Comparison of ENCODE assay signal across 33 cellular contexts in genomic region chr2:29808321-29808720, GRCh38.
"Had no signal": no experiment of that assay in that cellular context is flagged by ENCODE, and none has a peak within 500 bp of the region (broad histone marks: within the 10 kb centered on the region; RNA-seq: fewer than 3 reads in every experiment).

No MANE protein-coding gene starts in this region.

- H3K27ac ChIP-seq: adrenal gland, body of pancreas, esophagus muscularis mucosa, foreskin keratinocyte, gastrocnemius medialis, heart left ventricle had no signal

- H3K36me3 Mint-ChIP-seq: activated CD4-positive, alpha-beta memory T cell treated with anti-CD3 and anti-CD28 coated beads for 36 hours; activated CD8-positive, alpha-beta memory T cell treated with anti-CD3 and anti-CD28 coated beads, Interleukin-2, amount 10 ng/mL, durations not matched to agents 7 days and 5 days; activated naive CD4-positive, alpha-beta T cell treated with anti-CD3 and anti-CD28 coated beads, Interleukin-2, amount 50 U/mL, for 24 hours; activated naive CD8-positive, alpha-beta T cell treated with anti-CD3 and anti-CD28 coated beads for 36 hours had no signal

- ATAC-seq: activated CD4-positive, alpha-beta T cell treated with anti-CD3 and anti-CD28 coated beads for 36 hours; activated CD8-positive, alpha-beta memory T cell treated with anti-CD3 and anti-CD28 coated beads, Interleukin-2, amount 10 ng/mL, durations not matched to agents 7 days and 5 days; activated CD8-positive, alpha-beta T cell treated with anti-CD3 and anti-CD28 coated beads, Interleukin-2, amount 10 ng/mL, durations not matched to agents 7 days and 5 days; activated naive CD8-positive, alpha-beta T cell treated with anti-CD3 and anti-CD28 coated beads, Interleukin-2, amount 50 U/mL, for 24 hours; body of pancreas; effector memory CD8-positive, alpha-beta T cell; foreskin keratinocyte; gastrocnemius medialis; heart left ventricle had no signal

- H3K9me3 ChIP-seq: adrenal gland, body of pancreas, esophagus muscularis mucosa, gastrocnemius medialis, heart left ventricle had no signal

- H3K27me3 Mint-ChIP-seq: activated CD4-positive, alpha-beta T cell treated with anti-CD3 and anti-CD28 coated beads, Interleukin-2, amount 10 ng/mL, durations not matched to agents 24 days and 14 days had no signal

- H3K4me1 ChIP-seq: adrenal gland, body of pancreas, gastrocnemius medialis, heart left ventricle had no signal

- H3K27me3 ChIP-seq: adrenal gland, body of pancreas, foreskin keratinocyte, gastrocnemius medialis had no signal

- H3K36me3 ChIP-seq: adrenal gland, esophagus muscularis mucosa, gastrocnemius medialis, heart left ventricle had no signal

- DNase-seq: activated CD4-positive, alpha-beta memory T cell treated with anti-CD3 and anti-CD28 coated beads for 36 hours; activated CD4-positive, alpha-beta T cell treated with anti-CD3 and anti-CD28 coated beads for 36 hours; activated CD4-positive, alpha-beta T cell treated with anti-CD3 and anti-CD28 coated beads, Interleukin-2, amount 10 ng/mL, durations not matched to agents 24 days and 14 days; activated CD4-positive, CD25-positive, alpha-beta regulatory T cell; activated CD4-positive, CD25-positive, alpha-beta regulatory T cell treated with anti-CD3 and anti-CD28 coated beads, Interleukin-2, amount 50 U/mL, for 72 hours; activated CD8-positive, alpha-beta memory T cell treated with anti-CD3 and anti-CD28 coated beads, Interleukin-2, amount 10 ng/mL, durations not matched to agents 7 days and 5 days; activated CD8-positive, alpha-beta memory T cell treated with anti-CD3 and anti-CD28 coated beads, Interleukin-2, amount 50 U/mL, for 4 hours; activated CD8-positive, alpha-beta T cell treated with anti-CD3 and anti-CD28 coated beads, Interleukin-2, amount 10 ng/mL, durations not matched to agents 7 days and 5 days; activated effector memory CD4-positive, alpha-beta T cell treated with anti-CD3 and anti-CD28 coated beads, Interleukin-2, amount 50 U/mL, for 16 hours; activated naive CD4-positive, alpha-beta T cell treated with anti-CD3 and anti-CD28 coated beads for 36 hours; activated naive CD8-positive, alpha-beta T cell treated with anti-CD3 and anti-CD28 coated beads for 36 hours; activated naive CD8-positive, alpha-beta T cell treated with anti-CD3 and anti-CD28 coated beads, Interleukin-2, amount 50 U/mL, for 24 hours; activated T-cell treated with anti-CD3 and anti-CD28 coated beads, Interleukin-2, amount 50 U/mL, for 1 hour; activated T-cell treated with anti-CD3 and anti-CD28 coated beads, Interleukin-2, amount 50 U/mL, for 48 hours; adrenal gland; amygdala; aorta; body of pancreas; caudate nucleus; cortex of kidney; dermis blood vessel endothelial cell; effector CD4-positive, alpha-beta T cell; effector memory CD8-positive, alpha-beta T cell; erythroblast; foreskin keratinocyte; gastrocnemius medialis; glutamatergic neuron; heart left ventricle; T-helper 2 cell had no signal

- H3K9me3 Mint-ChIP-seq: activated CD4-positive, alpha-beta T cell treated with anti-CD3 and anti-CD28 coated beads, Interleukin-2, amount 10 ng/mL, durations not matched to agents 24 days and 14 days; activated naive CD4-positive, alpha-beta T cell treated with anti-CD3 and anti-CD28 coated beads, Interleukin-2, amount 50 U/mL, for 24 hours; activated naive CD8-positive, alpha-beta T cell treated with anti-CD3 and anti-CD28 coated beads for 36 hours; activated naive CD8-positive, alpha-beta T cell treated with anti-CD3 and anti-CD28 coated beads, Interleukin-2, amount 50 U/mL, for 24 hours; activated T-helper 1 cell treated with anti-CD3 and anti-CD28 coated beads, Interleukin-12 subunit alpha, Interleukin-12 subunit beta, Interleukin-2, Interleukin-4 antibody, amounts not matched to agents 30 ng/mL and 10 ng/mL and 1 ng/mL, durations not matched to agents 14 hours and 24 hours and 36 hours; activated T-helper 2 cell treated with anti-CD3 and anti-CD28 coated beads, Interferon-gamma antibody, Interleukin-2, Interleukin-4, amounts not matched to agents 10 μg/mL and 5 μg/mL and 100 μg/mL, durations not matched to agents 14 hours and 24 hours and 36 hours had no signal

- H3K27ac Mint-ChIP-seq: activated CD4-positive, alpha-beta memory T cell treated with anti-CD3 and anti-CD28 coated beads for 36 hours; activated CD4-positive, alpha-beta T cell treated with anti-CD3 and anti-CD28 coated beads for 36 hours; activated CD4-positive, alpha-beta T cell treated with anti-CD3 and anti-CD28 coated beads, Interleukin-2, amount 10 ng/mL, durations not matched to agents 24 days and 14 days; activated CD8-positive, alpha-beta memory T cell treated with anti-CD3 and anti-CD28 coated beads, Interleukin-2, amount 10 ng/mL, durations not matched to agents 7 days and 5 days; activated CD8-positive, alpha-beta T cell treated with anti-CD3 and anti-CD28 coated beads, Interleukin-2, amount 10 ng/mL, durations not matched to agents 7 days and 5 days; activated naive CD4-positive, alpha-beta T cell treated with anti-CD3 and anti-CD28 coated beads for 36 hours; activated naive CD4-positive, alpha-beta T cell treated with anti-CD3 and anti-CD28 coated beads, Interleukin-2, amount 50 U/mL, for 24 hours; activated naive CD8-positive, alpha-beta T cell treated with anti-CD3 and anti-CD28 coated beads for 36 hours; activated naive CD8-positive, alpha-beta T cell treated with anti-CD3 and anti-CD28 coated beads, Interleukin-2, amount 50 U/mL, for 24 hours; activated T-helper 1 cell treated with anti-CD3 and anti-CD28 coated beads, Interleukin-12 subunit alpha, Interleukin-12 subunit beta, Interleukin-2, Interleukin-4 antibody, amounts not matched to agents 30 ng/mL and 10 ng/mL and 1 ng/mL, durations not matched to agents 14 hours and 24 hours and 36 hours; activated T-helper 2 cell treated with anti-CD3 and anti-CD28 coated beads, Interferon-gamma antibody, Interleukin-2, Interleukin-4, amounts not matched to agents 10 μg/mL and 5 μg/mL and 100 μg/mL, durations not matched to agents 14 hours and 24 hours and 36 hours; effector memory CD8-positive, alpha-beta T cell had no signal

- H3K4me3 Mint-ChIP-seq: activated CD4-positive, alpha-beta memory T cell treated with anti-CD3 and anti-CD28 coated beads for 36 hours; activated CD4-positive, alpha-beta T cell treated with anti-CD3 and anti-CD28 coated beads for 36 hours; activated CD4-positive, alpha-beta T cell treated with anti-CD3 and anti-CD28 coated beads, Interleukin-2, amount 10 ng/mL, durations not matched to agents 24 days and 14 days; activated CD8-positive, alpha-beta memory T cell treated with anti-CD3 and anti-CD28 coated beads, Interleukin-2, amount 10 ng/mL, durations not matched to agents 7 days and 5 days; activated CD8-positive, alpha-beta T cell treated with anti-CD3 and anti-CD28 coated beads, Interleukin-2, amount 10 ng/mL, durations not matched to agents 7 days and 5 days; activated naive CD4-positive, alpha-beta T cell treated with anti-CD3 and anti-CD28 coated beads for 36 hours; activated naive CD4-positive, alpha-beta T cell treated with anti-CD3 and anti-CD28 coated beads, Interleukin-2, amount 50 U/mL, for 24 hours; activated naive CD8-positive, alpha-beta T cell treated with anti-CD3 and anti-CD28 coated beads for 36 hours; activated naive CD8-positive, alpha-beta T cell treated with anti-CD3 and anti-CD28 coated beads, Interleukin-2, amount 50 U/mL, for 24 hours; activated T-helper 1 cell treated with anti-CD3 and anti-CD28 coated beads, Interleukin-12 subunit alpha, Interleukin-12 subunit beta, Interleukin-2, Interleukin-4 antibody, amounts not matched to agents 30 ng/mL and 10 ng/mL and 1 ng/mL, durations not matched to agents 14 hours and 24 hours and 36 hours; effector memory CD8-positive, alpha-beta T cell had no signal

- H3K4me1 Mint-ChIP-seq: activated CD4-positive, alpha-beta T cell treated with anti-CD3 and anti-CD28 coated beads for 36 hours; activated CD4-positive, alpha-beta T cell treated with anti-CD3 and anti-CD28 coated beads, Interleukin-2, amount 10 ng/mL, durations not matched to agents 24 days and 14 days; activated CD8-positive, alpha-beta memory T cell treated with anti-CD3 and anti-CD28 coated beads, Interleukin-2, amount 10 ng/mL, durations not matched to agents 7 days and 5 days; activated naive CD4-positive, alpha-beta T cell treated with anti-CD3 and anti-CD28 coated beads, Interleukin-2, amount 50 U/mL, for 24 hours; activated naive CD8-positive, alpha-beta T cell treated with anti-CD3 and anti-CD28 coated beads for 36 hours; activated naive CD8-positive, alpha-beta T cell treated with anti-CD3 and anti-CD28 coated beads, Interleukin-2, amount 50 U/mL, for 24 hours had no signal

- H3K4me3 ChIP-seq: adrenal gland, body of pancreas, esophagus muscularis mucosa, gastrocnemius medialis, heart left ventricle had no signal
